19 cellular contexts compared by ENCODE assay signal in genomic region chr1:155513300-155513926, GRCh38. TPM values are rescaled to one million over a fixed set of nuclear protein-coding genes. Genes with fewer than 3 reads are reported as not detected.
DNase-seq lines count a peak whose midpoint lies in the region; ATAC-seq and TF ChIP-seq lines count a peak whose summit lies in the region.
"Had no signal": no experiment of that assay in that cellular context is flagged by ENCODE, and none has a peak within 500 bp of the region (broad histone marks: within the 10 kb centered on the region; RNA-seq: fewer than 3 reads in every experiment).

No MANE protein-coding gene starts in this region.

- TF ChIP-seq CTCF in AG04450 (IDR thresholded peaks at IDR 0.05; ENCODE audit: low read depth, low read length) (peak; percentile 27), fibroblast of pulmonary artery (IDR thresholded peaks at IDR 0.05; ENCODE audit: low read length, missing control alignments) (peak; percentile 2), coronary artery (IDR thresholded peaks at IDR 0.05) (no peak)

- no peaks in the 10 kb centered on the region for H3K27me3 Mint-ChIP-seq in T-helper 17 cell
- H3K27me3 Mint-ChIP-seq: naive B cell had no signal

- H3K27me3 ChIP-seq in AG04450 (ENCODE audit: control insufficient read depth, insufficient read depth, low read length) = no peaks in the 10 kb centered on the region

- H3K36me3 Mint-ChIP-seq in T-helper 17 cell (ENCODE audit: low read depth) = no peaks in the 10 kb centered on the region
- H3K36me3 Mint-ChIP-seq: naive B cell had no signal

- H3K4me1 Mint-ChIP-seq in T-helper 17 cell = peaks cover 34% of the 10 kb centered on the region

- peak overlapping the region; percentile 52 for H3K27ac ChIP-seq in AG04450 (ENCODE audit: low read depth, low read length)
- no peak overlapping the region for H3K27ac ChIP-seq in coronary artery
- H3K27ac ChIP-seq: RWPE1 had no signal

- H3K4me3 Mint-ChIP-seq in T-helper 17 cell = peak overlapping the region; percentile 74
- H3K4me3 Mint-ChIP-seq: naive B cell had no signal

- H3K9me3 ChIP-seq in AG04450 (ENCODE audit: control insufficient read depth, insufficient read depth, low read length) (no peaks in the 10 kb centered on the region), T-helper 17 cell (ENCODE audit: control insufficient read depth, low read length, poor library complexity, severe bottlenecking) (no peaks in the 10 kb centered on the region)

- no peak overlapping the region for H3K4me3 ChIP-seq in AG04450 (ENCODE audit: low read depth, low read length)
- no peak overlapping the region for H3K4me3 ChIP-seq in fibroblast of pulmonary artery (replicated peaks; ENCODE audit: low read depth, low read length)
- H3K4me3 ChIP-seq in coronary artery = no peak overlapping the region

- DNase-seq in AG04450 (ENCODE audit: low read depth, low spot score) = no peak
- DNase-seq in EH (ENCODE audit: low read depth) = peak; percentile 83
- DNase-seq in T-helper 17 cell = no peak
- peak; percentile 30 for DNase-seq in fibroblast of pulmonary artery (ENCODE audit: low read depth)
- DNase-seq in iPS-NIHi11 (ENCODE audit: low spot score) = no peak
- DNase-seq in effector CD8-positive, alpha-beta T cell (lab: John Stamatoyannopoulos, UW) = no peak
- DNase-seq in coronary artery (ENCODE audit: low spot score) = no peak
- DNase-seq: activated naive CD4-positive, alpha-beta T cell treated with anti-CD3 and anti-CD28 coated beads, Interleukin-2, amount 50 U/mL, for 16 hours; COR-L47; naive B cell; NCI-H1436 treated with DMSO at 0.1 percent for 48 hours; NCI-H510A treated with DMSO at 0.1 percent for 48 hours; retina; stimulated activated CD4-positive, alpha-beta T cell treated with anti-CD3 and anti-CD28 coated beads, Interleukin-4, amount 100 ng/mL, for 24 hours; stimulated activated naive CD4-positive, alpha-beta T cell; T-helper 9 cell had no signal

- POLR2A ChIA-PET in AG04450 (lab: Yijun Ruan, JAX) = interaction anchor here (0.7 kb wide), 2 partner anchors 23 to 101 kb away, joined by 3 to 7 read pairs; no protein-coding TSS in a partner anchor

- peak overlapping the region; percentile 71 for H3K27ac Mint-ChIP-seq in T-helper 17 cell

- ATAC-seq in T-helper 17 cell = no peak
- ATAC-seq in GM19035 (IDR thresholded peaks at IDR 0.05; ENCODE audit: unreplicated experiment) = no peak
- ATAC-seq: left lobe of liver had no signal

- CTCF ChIA-PET in AG04450 (lab: Charles Lee) = interaction anchor here (0.5 to 1.3 kb wide), 6 partner anchors 13 to 634 kb away, joined by 3 to 12 read pairs (median 4); no protein-coding TSS in a partner anchor

RNA-seq across cellular contexts. Expression of gene ASH1L, which starts 49.2 kb away (rescaled TPM):
- polyA plus RNA-seq in AG04450 (2011; rRNA removed) = 24.0 and 30.6 TPM in 2 replicates
- 46.6 and 56.0 TPM in 2 replicates for polyA minus RNA-seq in AG04450 (2011; rRNA and poly(A)+ RNA removed)
- 10 to 100 TPM; 75.5 to 84.6 TPM for total RNA-seq in T-helper 17 cell

Comparison
In these comparisons a context has a peak if more than half of its experiments do, and no peak if none do; other contexts are left out.
1. DNase-seq: peak in EH (single experiment) and fibroblast of pulmonary artery (single experiment); none in AG04450 (single experiment), T-helper 17 cell (0 of 3), iPS-NIHi11 (single experiment), effector CD8-positive, alpha-beta T cell (single experiment) and coronary artery (single experiment).